6 cellular contexts compared by ENCODE assay signal in genomic region chr14:20427231-20428009, GRCh38. TPM values are rescaled to one million over a fixed set of nuclear protein-coding genes. Genes with fewer than 3 reads are reported as not detected.
DNase-seq lines count a peak whose midpoint lies in the region; ATAC-seq, FAIRE-seq and TF ChIP-seq lines count a peak whose summit lies in the region.

No MANE protein-coding gene starts in this region.

- intact Hi-C loops in pancreas (cut with DNase I), result no loop called here

- WGBS in pancreas, 2 donors, result 67% methylated on average over 5 of the region's 5 CpGs

- H4K20me1 ChIP-seq in astrocyte (ENCODE audit: insufficient read depth, low read length), result no peaks in the 10 kb centered on the region

- no peak overlapping the region for H3K27ac ChIP-seq in astrocyte (ENCODE audit: low read depth, low read length)
- peak overlapping the region in 1 of 4 donors; percentile 18 for H3K27ac ChIP-seq in pancreas

- peak overlapping the region; percentile 69 for H2AFZ ChIP-seq in astrocyte (ENCODE audit: low read depth, low read length)

- peak overlapping the region; percentile 35 for H3K4me3 ChIP-seq in astrocyte (ENCODE audit: insufficient read depth, low read depth, low read length)
- no peak overlapping the region for H3K4me3 ChIP-seq in pancreas

- FAIRE-seq in astrocyte (lab: Jason Lieb, UNC) (peak; percentile 23), pancreas (lab: Jason Lieb, UNC) (no peak)

- TF ChIP-seq CTCF in astrocyte (IDR thresholded peaks at IDR 0.05; ENCODE audit: insufficient read depth, low read depth, low read length) (no peak), pancreas (IDR thresholded peaks at IDR 0.05) (no peak)

- H3K27ac Mint-ChIP-seq in activated naive CD4-positive, alpha-beta T cell treated with anti-CD3 and anti-CD28 coated beads, Interleukin-2, amount 50 U/mL, for 24 hours, result peak overlapping the region; percentile 92
- peak overlapping the region; percentile 50 for H3K27ac Mint-ChIP-seq in astrocyte (ENCODE audit: unreplicated experiment)

- no peaks in the 10 kb centered on the region for H3K27me3 ChIP-seq in astrocyte (ENCODE audit: insufficient read depth, low read length)
- no peaks in the 10 kb centered on the region for H3K27me3 ChIP-seq in pancreas

- no peaks in the 10 kb centered on the region for H3K9me3 Mint-ChIP-seq in activated naive CD4-positive, alpha-beta T cell treated with anti-CD3 and anti-CD28 coated beads, Interleukin-2, amount 50 U/mL, for 24 hours
- H3K9me3 Mint-ChIP-seq in astrocyte (ENCODE audit: unreplicated experiment), result no peaks in the 10 kb centered on the region

- H3K9ac ChIP-seq in astrocyte (ENCODE audit: low read length), result no peak overlapping the region

- H3K36me3 ChIP-seq in astrocyte (ENCODE audit: insufficient read depth, low read length) (no peaks in the 10 kb centered on the region), pancreas (no peaks in the 10 kb centered on the region)

- H3K4me1 ChIP-seq in astrocyte (ENCODE audit: insufficient read depth, low read length) (no peaks in the 10 kb centered on the region), pancreas (no peaks in the 10 kb centered on the region)

- H3K27me3 Mint-ChIP-seq in activated naive CD4-positive, alpha-beta T cell treated with anti-CD3 and anti-CD28 coated beads, Interleukin-2, amount 50 U/mL, for 24 hours, result no peaks in the 10 kb centered on the region
- H3K27me3 Mint-ChIP-seq in astrocyte (ENCODE audit: low read depth, unreplicated experiment), result no peaks in the 10 kb centered on the region

- DNase-seq in activated naive CD4-positive, alpha-beta T cell treated with Interleukin-2 at 50 U/mL for 16 hours, result no peak
- DNase-seq in HPDE6-E6E7 (ENCODE audit: extremely low spot score), result peak; percentile 72
- DNase-seq in astrocyte (ENCODE audit: low read depth), result peak; percentile 59
- no peak for DNase-seq in pancreas
- no peak for DNase-seq in G401 (ENCODE audit: low spot score)

- H3K4me2 ChIP-seq in astrocyte (ENCODE audit: low read length), result peak overlapping the region; percentile 66

- H3K4me1 Mint-ChIP-seq in activated naive CD4-positive, alpha-beta T cell treated with anti-CD3 and anti-CD28 coated beads, Interleukin-2, amount 50 U/mL, for 24 hours, result peaks cover 31% of the 10 kb centered on the region
- peaks cover 13% of the 10 kb centered on the region for H3K4me1 Mint-ChIP-seq in astrocyte (ENCODE audit: low read depth, unreplicated experiment)

- no peaks in the 10 kb centered on the region for H3K9me3 ChIP-seq in astrocyte (ENCODE audit: insufficient read depth, low read depth, low read length)
- no peaks in the 10 kb centered on the region for H3K9me3 ChIP-seq in pancreas

- peak in 3 of 4 donors; percentile 61 to 87 (median 69) for ATAC-seq in pancreas

- in situ Hi-C loops in G401 (cut with HindIII; ENCODE audit: low sequenced_read_pairs), result no loop called here

- H3K36me3 Mint-ChIP-seq in activated naive CD4-positive, alpha-beta T cell treated with anti-CD3 and anti-CD28 coated beads, Interleukin-2, amount 50 U/mL, for 24 hours, result no peaks in the 10 kb centered on the region
- H3K36me3 Mint-ChIP-seq in astrocyte (ENCODE audit: low read depth, unreplicated experiment), result no peaks in the 10 kb centered on the region

- H3K79me2 ChIP-seq in astrocyte (ENCODE audit: insufficient read depth, low read length), result no peaks in the 10 kb centered on the region

- peak overlapping the region; percentile 41 for H3K4me3 Mint-ChIP-seq in activated naive CD4-positive, alpha-beta T cell treated with anti-CD3 and anti-CD28 coated beads, Interleukin-2, amount 50 U/mL, for 24 hours
- H3K4me3 Mint-ChIP-seq in astrocyte (ENCODE audit: unreplicated experiment), result peak overlapping the region; percentile 63

RNA-seq across cellular contexts. Expression of gene KLHL33, which starts 8.5 kb away (rescaled TPM):
- total RNA-seq in astrocyte (0.07 TPM in 1 of 2 replicates, not detected in the other), pancreas (under 1 TPM; 0.08 to 0.34 (median 0.13) TPM)
- polyA plus RNA-seq in pancreas, result under 1 TPM; 0.12 to 0.15 TPM
- not detected in 2 replicates for total RNA-seq in G401 (2014; rRNA removed; shearing (Covaris generic))

RNA-seq across cellular contexts. Expression of gene TEP1, which starts 14.1 kb away (rescaled TPM):
- total RNA-seq in astrocyte (21.0 and 28.4 TPM in 2 replicates), pancreas (10 to 100 TPM in 3 of 6 donors, 1 to 10 TPM in 3; 7.5 to 26.6 (median 9.6) TPM)
- 10 to 100 TPM; 13.3 to 14.8 TPM for polyA plus RNA-seq in pancreas
- 3.8 and 9.3 TPM in 2 replicates for total RNA-seq in G401 (2014; rRNA removed; shearing (Covaris generic))

RNA-seq across cellular contexts. Expression of gene OSGEP, which starts 27.2 kb away (rescaled TPM):
- total RNA-seq in astrocyte, result 18.3 and 23.0 TPM in 2 replicates
- 10 to 100 TPM; 11.4 to 16.0 (median 13.9) TPM for total RNA-seq in pancreas
- polyA plus RNA-seq in pancreas, result 10 to 100 TPM; 41.2 to 69.8 TPM
- total RNA-seq in G401 (2014; rRNA removed; shearing (Covaris generic)), result 46.3 and 60.7 TPM in 2 replicates

RNA-seq across cellular contexts. Expression of gene APEX1, which starts 27.6 kb away (rescaled TPM):
- total RNA-seq in astrocyte, result 142 and 148 TPM in 2 replicates
- 100 to 1,000 TPM in 1 of 6 donors, 10 to 100 TPM in 5; 50.9 to 107 (median 64.6) TPM for total RNA-seq in pancreas
- 10 to 100 TPM; 53.9 to 88.2 TPM for polyA plus RNA-seq in pancreas
- total RNA-seq in G401 (2014; rRNA removed; shearing (Covaris generic)), result 234 and 289 TPM in 2 replicates

RNA-seq across cellular contexts. Expression of gene PIP4P1, which starts 33.8 kb away (rescaled TPM):
- total RNA-seq in astrocyte (19.5 and 19.8 TPM in 2 replicates), pancreas (10 to 100 TPM in 5 of 6 donors, 1 to 10 TPM in 1; 8.9 to 20.5 (median 14.4) TPM)
- 10 to 100 TPM; 26.8 to 38.2 TPM for polyA plus RNA-seq in pancreas
- 37.8 and 40.4 TPM in 2 replicates for total RNA-seq in G401 (2014; rRNA removed; shearing (Covaris generic))

Comparison
In these comparisons a context has a peak if more than half of its experiments do, and no peak if none do; other contexts are left out.
1. DNase-seq: peak in HPDE6-E6E7 (single experiment) and astrocyte (single experiment); none in activated naive CD4-positive, alpha-beta T cell treated with Interleukin-2 at 50 U/mL for 16 hours (single experiment), pancreas (0 of 6) and G401 (single experiment).